In genomic region chr10:70582793-70583700, GRCh38 we compare ENCODE assay signal across 1 cellular context.
A peak's percentile ranks its signal among the peaks of the same experiment; 100 is the strongest.
TF ChIP-seq lines count a peak whose summit lies in the region.

No MANE protein-coding gene starts in this region.

TF ChIP-seq in HEK293, 187 proteins besides CTCF, POLR2A, EP300 and RAD21:
- TF ChIP-seq PRDM2 (tag by site-specific recombination; IDR thresholded peaks at IDR 0.05; ENCODE audit: borderline replicate concordance) (no peak), GLIS1 (tag by site-specific recombination; IDR thresholded peaks at IDR 0.05) (peak; percentile 90), ZNF114 (tag by site-specific recombination; IDR thresholded peaks at IDR 0.05) (no peak), ZIC2 (tag by site-specific recombination; IDR thresholded peaks at IDR 0.05) (peak; percentile 73), SALL2 (tag by site-specific recombination; IDR thresholded peaks at IDR 0.05; ENCODE audit: borderline replicate concordance) (no peak), WT1 (tag by site-specific recombination; IDR thresholded peaks at IDR 0.05) (no peak), ZNF830 (tag by site-specific recombination; IDR thresholded peaks at IDR 0.05; ENCODE audit: low read depth) (no peak)
TF ChIP-seq in HEK293: peak in this region for 2.
